ENCODE assay signal across 1 cellular context in genomic region chr2:177692828-177693269, GRCh38.
TF ChIP-seq lines count a peak whose summit lies in the region.

No MANE protein-coding gene starts in this region.

TF ChIP-seq in GM23338, 12 proteins besides CTCF, POLR2A, EP300 and RAD21 (continued from another document):
- TF ChIP-seq REST (IDR thresholded peaks at IDR 0.05; ENCODE audit: unreplicated experiment) (no peak), EZH2 (IDR thresholded peaks at IDR 0.05; ENCODE audit: low read depth, unreplicated experiment) (no peak), STAT1 (IDR thresholded peaks at IDR 0.05; ENCODE audit: unreplicated experiment) (no peak)
TF ChIP-seq in GM23338: peak in this region for 0.
